In genomic region chr12:13227191-13227590, GRCh38 we compare ENCODE assay signal across 18 cellular contexts. TPM values are rescaled to one million over a fixed set of nuclear protein-coding genes. Genes with fewer than 3 reads are reported as not detected.
A peak's percentile ranks its signal among the peaks of the same experiment; 100 is the strongest.
DNase-seq lines count a peak whose midpoint lies in the region; ATAC-seq and TF ChIP-seq lines count a peak whose summit lies in the region.
"Had no signal": no experiment of that assay in that cellular context is flagged by ENCODE, and none has a peak within 500 bp of the region (broad histone marks: within the 10 kb centered on the region; RNA-seq: fewer than 3 reads in every experiment).

No MANE protein-coding gene starts in this region.

- intact Hi-C loops in vagina (cut with DNase I), result no loop called here

- H3K36me3 Mint-ChIP-seq in endodermal cell (ENCODE audit: low read depth), result no peaks in the 10 kb centered on the region
- H3K36me3 Mint-ChIP-seq in activated naive CD8-positive, alpha-beta T cell treated with anti-CD3 and anti-CD28 coated beads, Interleukin-2, amount 50 U/mL, for 24 hours (ENCODE audit: low read depth), result no peaks in the 10 kb centered on the region
- H3K36me3 Mint-ChIP-seq: CD4-positive, alpha-beta memory T cell had no signal

- no peak overlapping the region for H3K14ac ChIP-seq in mesenchymal stem cell (ENCODE audit: low read length in 2 of 2)

- H3K4me3 ChIP-seq in endodermal cell (ENCODE audit: low read length), result no peak overlapping the region
- no peak overlapping the region for H3K4me3 ChIP-seq in mesenchymal stem cell (ENCODE audit: insufficient read depth in 1 of 2, low read depth in 1 of 2, low read length in 2 of 2)
- no peak overlapping the region for H3K4me3 ChIP-seq in vagina

- no peak overlapping the region for H2BK120ac ChIP-seq in mesenchymal stem cell (ENCODE audit: low read depth, low read length)

- no peaks in the 10 kb centered on the region for H3K79me1 ChIP-seq in mesenchymal stem cell (replicated peaks; ENCODE audit: low read length, poor library complexity, severe bottlenecking)

- H3K4ac ChIP-seq in mesenchymal stem cell (ENCODE audit: low read depth in 1 of 2, low read length in 2 of 2), result no peak overlapping the region

- H3K4me3 Mint-ChIP-seq in endodermal cell, result no peak overlapping the region
- no peak overlapping the region for H3K4me3 Mint-ChIP-seq in activated naive CD8-positive, alpha-beta T cell treated with anti-CD3 and anti-CD28 coated beads, Interleukin-2, amount 50 U/mL, for 24 hours
- H3K4me3 Mint-ChIP-seq: CD4-positive, alpha-beta memory T cell; HFFc6 had no signal

- no peak for TF ChIP-seq POLR2A in vagina (IDR thresholded peaks at IDR 0.05)
- TF ChIP-seq POLR2A in erythroblast (IDR thresholded peaks at IDR 0.05; ENCODE audit: low read length), result no peak

- ATAC-seq in activated naive CD8-positive, alpha-beta T cell treated with anti-CD3 and anti-CD28 coated beads, Interleukin-2, amount 50 U/mL, for 24 hours, result no peak

- H2BK12ac ChIP-seq in mesenchymal stem cell (ENCODE audit: low read length in 2 of 2), result no peak overlapping the region

- peaks cover 3% of the 10 kb centered on the region for H3K27me3 Mint-ChIP-seq in endodermal cell (ENCODE audit: insufficient read depth)
- H3K27me3 Mint-ChIP-seq in activated naive CD8-positive, alpha-beta T cell treated with anti-CD3 and anti-CD28 coated beads, Interleukin-2, amount 50 U/mL, for 24 hours, result peaks cover 21% of the 10 kb centered on the region

- peaks cover 2% of the 10 kb centered on the region for H3K4me1 ChIP-seq in endodermal cell (ENCODE audit: control insufficient read depth, insufficient read depth, low read length)
- H3K4me1 ChIP-seq in mesenchymal stem cell (ENCODE audit: control insufficient read depth, insufficient read depth, low read depth, low read length), result peaks cover 2% of the 10 kb centered on the region
- H3K4me1 ChIP-seq in vagina, result peaks cover 17% of the 10 kb centered on the region

- H4K8ac ChIP-seq in mesenchymal stem cell (ENCODE audit: low read length), result peak overlapping the region; percentile 48

- TF ChIP-seq CTCF in endodermal cell (conservative IDR thresholded peaks at IDR 0.05) (no peak), vagina (IDR thresholded peaks at IDR 0.05) (no peak)

- WGBS in endodermal cell (ENCODE audit: insufficient coverage in 1 of 2, insufficient read length in 1 of 2), 2 experiments, result 79 to 95% methylated on average over 3 to 7 of the region's 7 CpGs
- 94% methylated on average over 7 of the region's 7 CpGs for WGBS in mesenchymal stem cell

- no peak overlapping the region for H4K91ac ChIP-seq in mesenchymal stem cell (ENCODE audit: low read length)

- H3K27me3 ChIP-seq in endodermal cell (ENCODE audit: control insufficient read depth, insufficient read depth, low read length, poor library complexity, severe bottlenecking) (no peaks in the 10 kb centered on the region), mesenchymal stem cell (ENCODE audit: control insufficient read depth in 1 of 2, insufficient read depth in 1 of 2, low read length in 2 of 2) (no peaks in the 10 kb centered on the region), vagina (no peaks in the 10 kb centered on the region)

- no peak overlapping the region for H2AFZ ChIP-seq in mesenchymal stem cell (ENCODE audit: low read depth, low read length)

- no peak overlapping the region for H3K4me2 ChIP-seq in mesenchymal stem cell (ENCODE audit: low read length, poor library complexity, severe bottlenecking)

- peaks cover 14% of the 10 kb centered on the region for H3K9me3 Mint-ChIP-seq in endodermal cell
- no peaks in the 10 kb centered on the region for H3K9me3 Mint-ChIP-seq in activated naive CD8-positive, alpha-beta T cell treated with anti-CD3 and anti-CD28 coated beads, Interleukin-2, amount 50 U/mL, for 24 hours

- H3K9ac ChIP-seq in endodermal cell (ENCODE audit: extremely low read depth, low read length, poor library complexity, severe bottlenecking) (no peak overlapping the region), mesenchymal stem cell (ENCODE audit: low read length) (no peak overlapping the region)

- no peak for DNase-seq in HEK293T (ENCODE audit: extremely low spot score)
- DNase-seq in endodermal cell, result peak; percentile 25
- no peak for DNase-seq in mesenchymal stem cell
- DNase-seq in vagina (ENCODE audit: extremely low spot score in 2 of 2), result peak; percentile 64 to 83
- DNase-seq in activated naive CD8-positive, alpha-beta T cell treated with anti-CD3 and anti-CD28 coated beads, Interleukin-2, amount 50 U/mL, for 24 hours, result no peak
- DNase-seq in activated CD4-positive, CD25-positive, alpha-beta regulatory T cell (lab: John Stamatoyannopoulos, UW), result no peak
- no peak for DNase-seq in erythroblast (lab: John Stamatoyannopoulos, UW)
- DNase-seq in NCI-H128 (lab: John Stamatoyannopoulos, UW; ENCODE audit: unreplicated experiment), result no peak
- DNase-seq: C1 segment of cervical spinal cord; Calu3; CD4-positive, alpha-beta memory T cell; COR-L47; DMS53; DMS79 treated with DMSO at 0.1 percent for 48 hours; GF-D8; H7; HCEC 1CT; HFFc6 had no signal

- H3K9me3 ChIP-seq in endodermal cell (ENCODE audit: control insufficient read depth, low read length), result peaks cover 1% of the 10 kb centered on the region
- peaks cover 3% of the 10 kb centered on the region for H3K9me3 ChIP-seq in mesenchymal stem cell (ENCODE audit: control insufficient read depth, low read length)
- H3K9me3 ChIP-seq in vagina, result no peaks in the 10 kb centered on the region

- POLR2A ChIA-PET in HEK293T (lab: Yijun Ruan, JAX), result no interaction called here

- no peaks in the 10 kb centered on the region for H3K36me3 ChIP-seq in endodermal cell (ENCODE audit: control insufficient read depth, insufficient read depth, low read length)
- H3K36me3 ChIP-seq in mesenchymal stem cell (ENCODE audit: control insufficient read depth in 1 of 2, insufficient read depth in 2 of 2, low read depth in 1 of 2, low read length in 2 of 2), result no peaks in the 10 kb centered on the region
- no peaks in the 10 kb centered on the region for H3K36me3 ChIP-seq in vagina

- H3K18ac ChIP-seq in mesenchymal stem cell (ENCODE audit: low read depth in 1 of 2, low read length in 2 of 2), result no peak overlapping the region

- H3K27ac ChIP-seq in endodermal cell (ENCODE audit: low read depth, low read length) (no peak overlapping the region), mesenchymal stem cell (ENCODE audit: low read length, poor library complexity, severe bottlenecking) (no peak overlapping the region), vagina (no peak overlapping the region)

- H2BK15ac ChIP-seq in mesenchymal stem cell (ENCODE audit: low read depth, poor library complexity, severe bottlenecking), result no peak overlapping the region

- H2AK5ac ChIP-seq in mesenchymal stem cell (ENCODE audit: low read length, severe bottlenecking), result no peak overlapping the region

- no peaks in the 10 kb centered on the region for H3K4me1 Mint-ChIP-seq in endodermal cell
- H3K4me1 Mint-ChIP-seq in activated naive CD8-positive, alpha-beta T cell treated with anti-CD3 and anti-CD28 coated beads, Interleukin-2, amount 50 U/mL, for 24 hours, result no peaks in the 10 kb centered on the region
- H3K4me1 Mint-ChIP-seq: CD4-positive, alpha-beta memory T cell had no signal

- no peak overlapping the region for H2BK5ac ChIP-seq in mesenchymal stem cell (ENCODE audit: low read depth, low read length, poor library complexity, severe bottlenecking)

- no peak overlapping the region for H3K27ac Mint-ChIP-seq in endodermal cell
- H3K27ac Mint-ChIP-seq in activated naive CD8-positive, alpha-beta T cell treated with anti-CD3 and anti-CD28 coated beads, Interleukin-2, amount 50 U/mL, for 24 hours, result no peak overlapping the region
- H3K27ac Mint-ChIP-seq: CD4-positive, alpha-beta memory T cell; HFFc6 had no signal

- no peak overlapping the region for H3K23ac ChIP-seq in mesenchymal stem cell (ENCODE audit: low read length in 2 of 2)

- CTCF ChIA-PET in HEK293T (lab: Yijun Ruan, JAX), result interaction anchor here (0.6 to 2.0 kb wide), 2 partner anchors 15 to 111 kb away, joined by 3 to 9 read pairs; no protein-coding TSS in a partner anchor

TF ChIP-seq in HEK293T, 16 proteins besides CTCF, POLR2A, EP300 and RAD21:
- TF ChIP-seq PKNOX1 (IDR thresholded peaks at IDR 0.05) (peak; percentile 12; the same call in 1 of the 2 replicates), SUZ12 (IDR thresholded peaks at IDR 0.05) (no peak)

RNA-seq across cellular contexts. Expression of gene EMP1, which starts 30.7 kb away (rescaled TPM):
- total RNA-seq in endodermal cell (under 1 TPM; 0.58 to 0.59 TPM), vagina (675 TPM)
- 8.4 TPM for polyA plus RNA-seq in endodermal cell (2013, experiment 1 of 2)
- 11.8 TPM for polyA plus RNA-seq in endodermal cell (2013, experiment 2 of 2)
- polyA plus RNA-seq in mesenchymal stem cell (2013, experiment 1 of 2), result 110 TPM
- 171 TPM for polyA plus RNA-seq in mesenchymal stem cell (2013, experiment 2 of 2)

Comparison
In these comparisons a context has a peak if more than half of its experiments do, and no peak if none do; other contexts are left out.
1. DNase-seq: peak in endodermal cell (single experiment) and vagina (2 of 2); none in HEK293T (single experiment), mesenchymal stem cell (single experiment), activated naive CD8-positive, alpha-beta T cell treated with anti-CD3 and anti-CD28 coated beads, Interleukin-2, amount 50 U/mL, for 24 hours (single experiment), activated CD4-positive, CD25-positive, alpha-beta regulatory T cell (0 of 4), erythroblast (0 of 2) and NCI-H128 (single experiment).
2. RNA of gene EMP1, which starts 30.7 kb away (total RNA-seq): 675 TPM in vagina (single experiment); 0.58 to 0.59 TPM in endodermal cell; every median in the first group is over 100 times any median in the second.